In genomic region chr5:72951850-72952468, GRCh38 we compare ENCODE assay signal across 11 cellular contexts. TPM values are rescaled to one million over a fixed set of nuclear protein-coding genes. Genes with fewer than 3 reads are reported as not detected.
A peak's percentile ranks its signal among the peaks of the same experiment; 100 is the strongest.
DNase-seq lines count a peak whose midpoint lies in the region; ATAC-seq and TF ChIP-seq lines count a peak whose summit lies in the region.
"Had no signal": no experiment of that assay in that cellular context is flagged by ENCODE, and none has a peak within 500 bp of the region (broad histone marks: within the 10 kb centered on the region; RNA-seq: fewer than 3 reads in every experiment).

No MANE protein-coding gene starts in this region.

- H3K27ac ChIP-seq in left ventricle myocardium inferior (replicated peaks) (peak overlapping the region; percentile 19), heart left ventricle (peak overlapping the region in 1 of 12 donors; percentile 86), coronary artery (peak overlapping the region in 1 of 2 donors; percentile 28)

- no peaks in the 10 kb centered on the region for H3K36me3 Mint-ChIP-seq in activated naive CD4-positive, alpha-beta T cell treated with anti-CD3 and anti-CD28 coated beads, Interleukin-2, amount 10 ng/mL, durations not matched to agents 7 days and 5 days

- H3K9me3 ChIP-seq in left ventricle myocardium inferior (replicated peaks): no peaks in the 10 kb centered on the region
- H3K9me3 ChIP-seq in heart left ventricle: no peaks in the 10 kb centered on the region

- no peak overlapping the region for H3K27ac Mint-ChIP-seq in activated naive CD4-positive, alpha-beta T cell treated with anti-CD3 and anti-CD28 coated beads, Interleukin-2, amount 10 ng/mL, durations not matched to agents 7 days and 5 days

- H3K36me3 ChIP-seq in left ventricle myocardium inferior: no peaks in the 10 kb centered on the region
- H3K36me3 ChIP-seq in heart left ventricle: no peaks in the 10 kb centered on the region

- intact Hi-C loops in left ventricle myocardium inferior (cut with micrococcal nuclease): no loop called here
- intact Hi-C loops in heart left ventricle (cut with DNase I): no loop called here

- no peak for TF ChIP-seq POLR2A in heart left ventricle (IDR thresholded peaks at IDR 0.05)

- TF ChIP-seq CTCF in left ventricle myocardium inferior (IDR thresholded peaks at IDR 0.05; ENCODE audit: borderline replicate concordance) (no peak), heart left ventricle (IDR thresholded peaks at IDR 0.05) (no peak), coronary artery (IDR thresholded peaks at IDR 0.05) (no peak)

- H3K4me1 ChIP-seq in left ventricle myocardium inferior (peaks cover 20% of the 10 kb centered on the region), heart left ventricle (peaks cover 0 to 41% (median 12%) of the 10 kb centered on the region in 12 donors)

- 90 to 93% (median 93%) methylated on average over 3 of the region's 3 CpGs for WGBS in heart left ventricle, 4 donors

- no peaks in the 10 kb centered on the region for H3K9me3 Mint-ChIP-seq in activated naive CD4-positive, alpha-beta T cell treated with anti-CD3 and anti-CD28 coated beads, Interleukin-2, amount 10 ng/mL, durations not matched to agents 7 days and 5 days

- peaks cover 16% of the 10 kb centered on the region for H3K4me1 Mint-ChIP-seq in activated naive CD4-positive, alpha-beta T cell treated with anti-CD3 and anti-CD28 coated beads, Interleukin-2, amount 10 ng/mL, durations not matched to agents 7 days and 5 days

- ATAC-seq in heart left ventricle (no peak), GM19324 (IDR thresholded peaks at IDR 0.05; ENCODE audit: low FRiP score, unreplicated experiment) (no peak)
- ATAC-seq: left ventricle myocardium superior had no signal

- no peak overlapping the region for H3K4me3 ChIP-seq in left ventricle myocardium inferior
- no peak overlapping the region for H3K4me3 ChIP-seq in heart left ventricle
- no peak overlapping the region for H3K4me3 ChIP-seq in coronary artery
- H3K4me3 ChIP-seq: skin epidermis had no signal

- DNase-seq in left ventricle myocardium inferior (no peak), heart left ventricle (no peak), SIG-M5 (lab: John Stamatoyannopoulos, UW) (peak; percentile 33), fibroblast of the conjunctiva (ENCODE audit: low read depth) (peak; percentile 41), coronary artery (ENCODE audit: low spot score) (no peak)
- DNase-seq in activated naive CD4-positive, alpha-beta T cell treated with anti-CD3 and anti-CD28 coated beads, Interleukin-2, amount 10 ng/mL, durations not matched to agents 7 days and 5 days: no peak
- no peak for DNase-seq in effector CD4-positive, alpha-beta T cell
- DNase-seq: KBM-7, left ventricle myocardium superior had no signal

- H3K4me3 Mint-ChIP-seq in activated naive CD4-positive, alpha-beta T cell treated with anti-CD3 and anti-CD28 coated beads, Interleukin-2, amount 10 ng/mL, durations not matched to agents 7 days and 5 days: no peak overlapping the region

- CTCF ChIA-PET in activated naive CD4-positive, alpha-beta T cell treated with anti-CD3 and anti-CD28 coated beads, Interleukin-2, amount 10 ng/mL, durations not matched to agents 7 days and 5 days (lab: Charles Lee): interaction anchor here (0.8 kb wide), 1 partner anchor 125 kb away, joined by 3 read pairs; no protein-coding TSS in a partner anchor

- peaks cover 42% of the 10 kb centered on the region for H3K27me3 Mint-ChIP-seq in activated naive CD4-positive, alpha-beta T cell treated with anti-CD3 and anti-CD28 coated beads, Interleukin-2, amount 10 ng/mL, durations not matched to agents 7 days and 5 days

- H3K27me3 ChIP-seq in left ventricle myocardium inferior (ENCODE audit: low read depth) (no peaks in the 10 kb centered on the region), heart left ventricle (no peaks in the 10 kb centered on the region)

RNA-seq across cellular contexts. Expression of gene FCHO2, which starts 3.9 kb away (rescaled TPM):
- total RNA-seq in left ventricle myocardium inferior (23.3 TPM), heart left ventricle (10 to 100 TPM; 10.9 to 35.3 (median 19.3) TPM)
- polyA plus RNA-seq in heart left ventricle: 1 to 10 TPM; 7.0 to 7.3 TPM

Comparison
In these comparisons a context has a peak if more than half of its experiments do, and no peak if none do; other contexts are left out.
1. DNase-seq: peak in SIG-M5 (single experiment) and fibroblast of the conjunctiva (single experiment); none in left ventricle myocardium inferior (single experiment), heart left ventricle (0 of 5), activated naive CD4-positive, alpha-beta T cell treated with anti-CD3 and anti-CD28 coated beads, Interleukin-2, amount 10 ng/mL, durations not matched to agents 7 days and 5 days (single experiment), coronary artery (single experiment) and effector CD4-positive, alpha-beta T cell (single experiment).